In genomic region chr4:7649741-7650531, GRCh38 we compare ENCODE assay signal across 7 cellular contexts.
DNase-seq lines count a peak whose midpoint lies in the region; ATAC-seq and FAIRE-seq lines count a peak whose summit lies in the region.

No MANE protein-coding gene starts in this region.

- peak; percentile 87 to 88 for ATAC-seq in activated CD4-positive, CD25-positive, alpha-beta regulatory T cell treated with anti-CD3 and anti-CD28 coated beads, Interleukin-2, amount 50 U/mL, for 24 hours
- no peak for ATAC-seq in GM18519 (IDR thresholded peaks at IDR 0.05; ENCODE audit: low FRiP score, unreplicated experiment)
- ATAC-seq in GM18868 (IDR thresholded peaks at IDR 0.05; ENCODE audit: unreplicated experiment) = no peak

- DNase-seq in HTR-8/SVneo (ENCODE audit: insufficient read length, low spot score) (peak; percentile 93), dedifferentiated amniotic fluid mesenchymal stem cell (ENCODE audit: extremely low spot score) (peak; percentile 21), NCI-H1417 (lab: John Stamatoyannopoulos, UW) (no peak)
- DNase-seq in stimulated activated CD4-positive, alpha-beta T cell treated with anti-CD3 and anti-CD28 coated beads, Interleukin-15, amount 100 ng/mL, for 48 hours (ENCODE audit: low read depth in 2 of 2) = peak; percentile 32 to 33

- FAIRE-seq in HTR-8/SVneo (lab: Jason Lieb, UNC) = peak; percentile 93

Comparison
In these comparisons a context has a peak if more than half of its experiments do, and no peak if none do; other contexts are left out.
1. DNase-seq: peak in HTR-8/SVneo (single experiment), dedifferentiated amniotic fluid mesenchymal stem cell (single experiment) and stimulated activated CD4-positive, alpha-beta T cell treated with anti-CD3 and anti-CD28 coated beads, Interleukin-15, amount 100 ng/mL, for 48 hours (2 of 2); none in NCI-H1417 (0 of 3).
2. ATAC-seq: peak in activated CD4-positive, CD25-positive, alpha-beta regulatory T cell treated with anti-CD3 and anti-CD28 coated beads, Interleukin-2, amount 50 U/mL, for 24 hours (2 of 2); none in GM18519 (single experiment) and GM18868 (single experiment).